ENCODE assay signal across 20 cellular contexts in genomic region chr20:51359401-51359800, GRCh38.
DNase-seq lines count a peak whose midpoint lies in the region; ATAC-seq, FAIRE-seq and TF ChIP-seq lines count a peak whose summit lies in the region.
"Had no signal": no experiment of that assay in that cellular context is flagged by ENCODE, and none has a peak within 500 bp of the region (broad histone marks: within the 10 kb centered on the region; RNA-seq: fewer than 3 reads in every experiment).

No MANE protein-coding gene starts in this region.

- H2AK9ac ChIP-seq in IMR-90 (replicated peaks; ENCODE audit: low read depth, low read length, poor library complexity) = no peak overlapping the region

- H3K18ac ChIP-seq in IMR-90 (ENCODE audit: low read depth, low read length) = no peak overlapping the region

- no peak overlapping the region for H3K4me2 ChIP-seq in IMR-90 (ENCODE audit: low read depth, low read length)

- H2AK5ac ChIP-seq in IMR-90 (ENCODE audit: low read depth, low read length) = peak overlapping the region; percentile 98

- H3K27ac ChIP-seq in IMR-90 (ENCODE audit: insufficient read depth, low read length) = peak overlapping the region; percentile 14; the same call in 1 of the 2 replicates
- H3K27ac ChIP-seq: 22Rv1, Peyer's patch had no signal

- DNase-seq in DMS153 (lab: John Stamatoyannopoulos, UW) (peak; percentile 20), DMS153 treated with DMSO at 0.1 percent for 48 hours (lab: John Stamatoyannopoulos, UW; ENCODE audit: unreplicated experiment) (no peak), IMR-90 (no peak), bronchial epithelial cell (ENCODE audit: low read depth) (peak; percentile 42), posterior vena cava (ENCODE audit: low spot score) (peak; percentile 29), D341Med (ENCODE audit: low spot score) (no peak)
- DNase-seq: CD4-positive, alpha-beta memory T cell; DND-41; KBM-7; NCI-H146; NCI-H2171; NCI-H524; Peyer's patch; Right ventricle myocardium superior had no signal

- no peak overlapping the region for H3K9ac ChIP-seq in IMR-90 (ENCODE audit: low read depth, low read length)

- H3K56ac ChIP-seq in IMR-90 (ENCODE audit: extremely low read depth, insufficient read depth, low read length) = no peak overlapping the region

- ATAC-seq in IMR-90 (ENCODE audit: low read depth) = no peak
- no peak for ATAC-seq in HG03571 (IDR thresholded peaks at IDR 0.05; ENCODE audit: unreplicated experiment)
- ATAC-seq in HG03135 (IDR thresholded peaks at IDR 0.05; ENCODE audit: unreplicated experiment) = no peak

- no peak for FAIRE-seq in bronchial epithelial cell (lab: Jason Lieb, UNC)
- FAIRE-seq: D721Med, G401.6 had no signal

- POLR2A ChIA-PET in IMR-90 (lab: Charles Lee; ENCODE audit: unreplicated experiment) = no interaction called here

- H3K4me3 ChIP-seq in IMR-90 (ENCODE audit: insufficient read depth, low read depth, low read length) (no peak overlapping the region), bronchial epithelial cell (ENCODE audit: low read depth, low read length) (no peak overlapping the region)
- H3K4me3 ChIP-seq: HAP-1, Peyer's patch had no signal

- BruUV-seq in IMR-90 (replicated peaks; lab: Mats Ljungman, UMichigan) = no TSS peak

- TF ChIP-seq CTCF in IMR-90 (conservative IDR thresholded peaks at IDR 0.05; ENCODE audit: low read depth, low read length) (no peak), bronchial epithelial cell (IDR thresholded peaks at IDR 0.05; ENCODE audit: insufficient read depth, low read length, severe bottlenecking) (no peak)

- H4K20me1 ChIP-seq in IMR-90 (ENCODE audit: insufficient read depth, low read length) = no peaks in the 10 kb centered on the region

- no peak; the same call in 1 of the 2 replicates for TF ChIP-seq POLR2A in IMR-90 (IDR thresholded peaks at IDR 0.05; ENCODE audit: low read depth, low read length)

- no peak for TF ChIP-seq RAD21 in IMR-90 (IDR thresholded peaks at IDR 0.05; ENCODE audit: low read length)

- peaks cover 37% of the 10 kb centered on the region for H3K9me1 ChIP-seq in IMR-90 (ENCODE audit: insufficient read depth, low read length)

- peaks cover 14% of the 10 kb centered on the region for H3K4me1 ChIP-seq in IMR-90 (ENCODE audit: control insufficient read depth, insufficient read depth, low read length)
- H3K4me1 ChIP-seq: HAP-1, Peyer's patch had no signal

- peak overlapping the region; percentile 89 for H3K4ac ChIP-seq in IMR-90 (ENCODE audit: low read depth, low read length)

- 100% methylated on average over 1 of the region's 3 CpGs; no CpG with 5 or more reads in 1 of the 2 experiments for WGBS in IMR-90 (ENCODE audit: extremely low coverage in 2 of 2, insufficient read length in 1 of 2), 2 experiments

- dilution Hi-C loops in IMR-90 (cut with HindIII; ENCODE audit: low sequenced_read_pairs, unreplicated experiment) = no loop called here

- H3K9me3 ChIP-seq in IMR-90 (ENCODE audit: control insufficient read depth, insufficient read depth, low read length) = no peaks in the 10 kb centered on the region; the same call in 1 of the 2 replicates
- H3K9me3 ChIP-seq: HAP-1, Peyer's patch had no signal

- no peaks in the 10 kb centered on the region for H3K36me3 ChIP-seq in IMR-90 (ENCODE audit: control insufficient read depth, insufficient read depth, low read length)
- no peaks in the 10 kb centered on the region for H3K36me3 ChIP-seq in bronchial epithelial cell (ENCODE audit: control insufficient read depth, insufficient read depth, low read length)
- H3K36me3 ChIP-seq: HAP-1, Peyer's patch had no signal

- peak overlapping the region; percentile 77 for H3K14ac ChIP-seq in IMR-90 (replicated peaks; ENCODE audit: low read depth, low read length)

- peak overlapping the region; percentile 96 for H2BK120ac ChIP-seq in IMR-90 (ENCODE audit: low read depth, low read length)

- H3K27me3 ChIP-seq in IMR-90 (ENCODE audit: control insufficient read depth, insufficient read depth, low read length) (no peaks in the 10 kb centered on the region), bronchial epithelial cell (ENCODE audit: control insufficient read depth, insufficient read depth, low read length) (no peaks in the 10 kb centered on the region)
- H3K27me3 ChIP-seq: Peyer's patch had no signal

- no peak overlapping the region for H2BK5ac ChIP-seq in IMR-90 (ENCODE audit: low read depth, low read length, poor library complexity, severe bottlenecking)

- peak overlapping the region; percentile 96 for H2BK15ac ChIP-seq in IMR-90 (ENCODE audit: low read depth, low read length)

- in situ Hi-C loops in IMR-90 (cut with MboI; ENCODE audit: low sequenced_read_pairs) = no loop called here

- no peak overlapping the region; the same call in 1 of the 2 replicates for H4K5ac ChIP-seq in IMR-90 (ENCODE audit: low read depth, low read length)

- peak overlapping the region; percentile 85 for H2BK20ac ChIP-seq in IMR-90 (ENCODE audit: low read depth, low read length)

- intact Hi-C loops in IMR-90 (cut with micrococcal nuclease) (no loop called here), posterior vena cava (cut with DNase I) (no loop called here)

- no peak overlapping the region for H2AFZ ChIP-seq in IMR-90 (replicated peaks; ENCODE audit: low read length, poor library complexity)

- H4K91ac ChIP-seq in IMR-90 (ENCODE audit: insufficient read depth, low read depth, low read length) = peak overlapping the region; percentile 86

- CTCF ChIA-PET in IMR-90 (lab: Yijun Ruan, JAX) = no interaction called here

- H4K8ac ChIP-seq in IMR-90 (ENCODE audit: low read depth in 2 of 2, low read length in 2 of 2) = peak overlapping the region; percentile 62 to 83; a peak in 2 of 4 replicates

- H3K23ac ChIP-seq in IMR-90 (ENCODE audit: low read depth, low read length) = peak overlapping the region; percentile 1; the same call in 1 of the 2 replicates

- H3K79me1 ChIP-seq in IMR-90 (ENCODE audit: low read depth in 1 of 2, low read length in 2 of 2) = peaks cover 0 to 27% of the 10 kb centered on the region in 2 experiments; a peak in 2 of 4 replicates

TF ChIP-seq in IMR-90, 13 proteins besides CTCF, POLR2A, EP300 and RAD21:
- TF ChIP-seq CHD1 (IDR thresholded peaks at IDR 0.05; ENCODE audit: low read depth, low read length) (no peak), CEBPB (IDR thresholded peaks at IDR 0.05; ENCODE audit: low read depth, low read length) (0 out of 2 replicates have a peak, but pooled peaks have one; percentile 35)

Comparison
In these comparisons a context has a peak if more than half of its experiments do, and no peak if none do; other contexts are left out.
1. DNase-seq: peak in DMS153 (single experiment), bronchial epithelial cell (single experiment) and posterior vena cava (single experiment); none in DMS153 treated with DMSO at 0.1 percent for 48 hours (single experiment), IMR-90 (single experiment) and D341Med (single experiment).